In the genomic region with DNA sequence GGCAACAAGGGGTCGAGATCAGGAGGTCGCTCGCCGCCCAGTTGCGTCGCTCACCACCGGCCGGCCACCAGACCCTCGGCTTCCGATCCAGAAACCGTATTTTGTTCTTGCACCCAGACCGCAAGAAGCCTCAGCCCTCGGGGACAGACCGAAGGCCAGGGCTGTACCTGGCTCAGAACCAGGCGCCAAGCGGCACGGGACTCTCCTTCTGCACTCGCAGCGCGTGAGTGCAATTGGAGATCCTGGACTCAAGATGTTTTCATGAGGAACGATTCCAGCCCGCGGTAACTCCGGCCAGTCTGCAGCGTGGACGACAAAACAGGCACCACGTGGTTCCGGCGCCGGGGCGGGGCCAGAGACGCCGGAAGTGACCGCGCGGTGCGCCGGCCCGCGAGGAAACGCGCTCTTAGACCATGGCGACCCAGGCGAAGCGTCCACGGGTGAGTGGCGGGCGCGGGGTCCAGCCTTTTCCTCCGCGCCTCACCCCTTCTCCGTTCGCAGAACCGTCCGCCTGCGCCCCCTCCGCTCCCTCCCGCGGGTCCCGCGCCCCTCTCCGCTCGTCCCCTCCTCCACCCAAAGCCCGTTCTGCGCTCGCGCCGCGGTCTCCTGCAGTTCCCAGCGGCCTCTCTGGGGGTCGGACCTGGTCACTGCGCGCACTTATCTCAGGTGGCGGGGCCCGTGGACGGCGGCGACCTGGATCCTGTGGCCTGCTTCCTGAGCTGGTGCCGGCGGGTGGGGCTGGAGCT, we compare ENCODE assay signal across 1 cellular context.
TF ChIP-seq lines count a peak whose summit lies in the region.

A gene with protein sequence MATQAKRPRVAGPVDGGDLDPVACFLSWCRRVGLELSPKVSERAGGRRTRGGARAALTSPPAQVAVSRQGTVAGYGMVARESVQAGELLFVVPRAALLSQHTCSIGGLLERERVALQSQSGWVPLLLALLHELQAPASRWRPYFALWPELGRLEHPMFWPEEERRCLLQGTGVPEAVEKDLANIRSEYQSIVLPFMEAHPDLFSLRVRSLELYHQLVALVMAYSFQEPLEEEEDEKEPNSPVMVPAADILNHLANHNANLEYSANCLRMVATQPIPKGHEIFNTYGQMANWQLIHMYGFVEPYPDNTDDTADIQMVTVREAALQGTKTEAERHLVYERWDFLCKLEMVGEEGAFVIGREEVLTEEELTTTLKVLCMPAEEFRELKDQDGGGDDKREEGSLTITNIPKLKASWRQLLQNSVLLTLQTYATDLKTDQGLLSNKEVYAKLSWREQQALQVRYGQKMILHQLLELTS (plus strand): TSS at position 393 of the 746 bp plus-strand sequence. CDS start 21 bp downstream, at position 414.

TF ChIP-seq in HEK293, 187 proteins besides CTCF, POLR2A, EP300 and RAD21 (continued from another document and continues in another):
- TF ChIP-seq, protein P1, sequence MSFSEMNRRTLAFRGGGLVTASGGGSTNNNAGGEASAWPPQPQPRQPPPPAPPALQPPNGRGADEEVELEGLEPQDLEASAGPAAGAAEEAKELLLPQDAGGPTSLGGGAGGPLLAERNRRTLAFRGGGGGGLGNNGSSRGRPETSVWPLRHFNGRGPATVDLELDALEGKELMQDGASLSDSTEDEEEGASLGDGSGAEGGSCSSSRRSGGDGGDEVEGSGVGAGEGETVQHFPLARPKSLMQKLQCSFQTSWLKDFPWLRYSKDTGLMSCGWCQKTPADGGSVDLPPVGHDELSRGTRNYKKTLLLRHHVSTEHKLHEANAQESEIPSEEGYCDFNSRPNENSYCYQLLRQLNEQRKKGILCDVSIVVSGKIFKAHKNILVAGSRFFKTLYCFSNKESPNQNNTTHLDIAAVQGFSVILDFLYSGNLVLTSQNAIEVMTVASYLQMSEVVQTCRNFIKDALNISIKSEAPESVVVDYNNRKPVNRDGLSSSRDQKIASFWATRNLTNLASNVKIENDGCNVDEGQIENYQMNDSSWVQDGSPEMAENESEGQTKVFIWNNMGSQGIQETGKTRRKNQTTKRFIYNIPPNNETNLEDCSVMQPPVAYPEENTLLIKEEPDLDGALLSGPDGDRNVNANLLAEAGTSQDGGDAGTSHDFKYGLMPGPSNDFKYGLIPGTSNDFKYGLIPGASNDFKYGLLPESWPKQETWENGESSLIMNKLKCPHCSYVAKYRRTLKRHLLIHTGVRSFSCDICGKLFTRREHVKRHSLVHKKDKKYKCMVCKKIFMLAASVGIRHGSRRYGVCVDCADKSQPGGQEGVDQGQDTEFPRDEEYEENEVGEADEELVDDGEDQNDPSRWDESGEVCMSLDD (tag by site-specific recombination; IDR thresholded peaks at IDR 0.05): no peak
- TF ChIP-seq ZNF155 (tag by site-specific recombination; IDR thresholded peaks at IDR 0.05) (no peak), ZFP69B (tag by site-specific recombination; IDR thresholded peaks at IDR 0.05) (0 out of 2 replicates have a peak, but pooled peaks have one; percentile 52), ZNF391 (tag by site-specific recombination; IDR thresholded peaks at IDR 0.05; ENCODE audit: borderline replicate concordance, low read depth) (no peak), ZEB2 (tag by site-specific recombination; IDR thresholded peaks at IDR 0.05) (peak; percentile 88), SP3 (tag by site-specific recombination; IDR thresholded peaks at IDR 0.05) (peak; percentile 60; the same call in 1 of the 2 replicates), REPIN1 (tag by site-specific recombination; IDR thresholded peaks at IDR 0.05; ENCODE audit: low read depth) (0 out of 2 replicates have a peak, but pooled peaks have one; percentile 7), ZNF221 (tag by site-specific recombination; IDR thresholded peaks at IDR 0.05; ENCODE audit: borderline replicate concordance) (no peak), ZNF561 (tag by site-specific recombination; IDR thresholded peaks at IDR 0.05; ENCODE audit: borderline replicate concordance) (0 out of 2 replicates have a peak, but pooled peaks have one; percentile 11), KLF8 (tag by site-specific recombination; IDR thresholded peaks at IDR 0.05) (no peak; the same call in 1 of the 2 replicates), ZNF132 (tag by site-specific recombination; IDR thresholded peaks at IDR 0.05; ENCODE audit: borderline replicate concordance) (no peak), ZFP37 (tag by site-specific recombination; IDR thresholded peaks at IDR 0.05) (peak; percentile 87), KLF9 (tag by site-specific recombination; IDR thresholded peaks at IDR 0.05; ENCODE audit: low read depth) (peak; percentile 57), ZNF324 (tag by site-specific recombination; IDR thresholded peaks at IDR 0.05) (peak; percentile 60; the same call in 1 of the 2 replicates), ZNF677 (tag by site-specific recombination; IDR thresholded peaks at IDR 0.05) (no peak), MZF1 (tag by site-specific recombination; IDR thresholded peaks at IDR 0.05; ENCODE audit: borderline replicate concordance) (no peak), ZNF626 (tag by site-specific recombination; IDR thresholded peaks at IDR 0.05) (no peak), ZBTB7A (tag by site-specific recombination; IDR thresholded peaks at IDR 0.05; ENCODE audit: low read depth) (peak; percentile 61; the same call in 1 of the 2 replicates), TCF7L2 (IDR thresholded peaks at IDR 0.05; ENCODE audit: borderline replicate concordance, low read depth, low read length) (no peak), ZNF510 (tag by site-specific recombination; IDR thresholded peaks at IDR 0.05; ENCODE audit: insufficient replicate concordance) (no peak), ZNF404 (tag by site-specific recombination; IDR thresholded peaks at IDR 0.05) (no peak), ZBTB20 (tag by site-specific recombination; IDR thresholded peaks at IDR 0.05) (peak; percentile 30; the same call in 1 of the 2 replicates), ZNF169 (tag by site-specific recombination; IDR thresholded peaks at IDR 0.05) (no peak), ZNF549 (tag by site-specific recombination; IDR thresholded peaks at IDR 0.05) (no peak), ZSCAN23 (tag by site-specific recombination; IDR thresholded peaks at IDR 0.05) (no peak), ZBTB21 (tag by site-specific recombination; IDR thresholded peaks at IDR 0.05) (0 out of 2 replicates have a peak, but pooled peaks have one; percentile 54), ZNF112 (tag by site-specific recombination; IDR thresholded peaks at IDR 0.05) (no peak), ZNF707 (tag by site-specific recombination; IDR thresholded peaks at IDR 0.05) (no peak), ZNF660 (tag by site-specific recombination; IDR thresholded peaks at IDR 0.05) (peak; percentile 31), TRIM28 (IDR thresholded peaks at IDR 0.05; ENCODE audit: borderline replicate concordance, low read length) (no peak), ZNF114 (tag by site-specific recombination; IDR thresholded peaks at IDR 0.05) (no peak), ZNF174 (tag by site-specific recombination; IDR thresholded peaks at IDR 0.05) (no peak), ZNF274 (IDR thresholded peaks at IDR 0.05; ENCODE audit: low read length) (no peak), ZNF274 (tag by site-specific recombination; IDR thresholded peaks at IDR 0.05; ENCODE audit: borderline replicate concordance) (no peak)
- TF ChIP-seq, protein P2, sequence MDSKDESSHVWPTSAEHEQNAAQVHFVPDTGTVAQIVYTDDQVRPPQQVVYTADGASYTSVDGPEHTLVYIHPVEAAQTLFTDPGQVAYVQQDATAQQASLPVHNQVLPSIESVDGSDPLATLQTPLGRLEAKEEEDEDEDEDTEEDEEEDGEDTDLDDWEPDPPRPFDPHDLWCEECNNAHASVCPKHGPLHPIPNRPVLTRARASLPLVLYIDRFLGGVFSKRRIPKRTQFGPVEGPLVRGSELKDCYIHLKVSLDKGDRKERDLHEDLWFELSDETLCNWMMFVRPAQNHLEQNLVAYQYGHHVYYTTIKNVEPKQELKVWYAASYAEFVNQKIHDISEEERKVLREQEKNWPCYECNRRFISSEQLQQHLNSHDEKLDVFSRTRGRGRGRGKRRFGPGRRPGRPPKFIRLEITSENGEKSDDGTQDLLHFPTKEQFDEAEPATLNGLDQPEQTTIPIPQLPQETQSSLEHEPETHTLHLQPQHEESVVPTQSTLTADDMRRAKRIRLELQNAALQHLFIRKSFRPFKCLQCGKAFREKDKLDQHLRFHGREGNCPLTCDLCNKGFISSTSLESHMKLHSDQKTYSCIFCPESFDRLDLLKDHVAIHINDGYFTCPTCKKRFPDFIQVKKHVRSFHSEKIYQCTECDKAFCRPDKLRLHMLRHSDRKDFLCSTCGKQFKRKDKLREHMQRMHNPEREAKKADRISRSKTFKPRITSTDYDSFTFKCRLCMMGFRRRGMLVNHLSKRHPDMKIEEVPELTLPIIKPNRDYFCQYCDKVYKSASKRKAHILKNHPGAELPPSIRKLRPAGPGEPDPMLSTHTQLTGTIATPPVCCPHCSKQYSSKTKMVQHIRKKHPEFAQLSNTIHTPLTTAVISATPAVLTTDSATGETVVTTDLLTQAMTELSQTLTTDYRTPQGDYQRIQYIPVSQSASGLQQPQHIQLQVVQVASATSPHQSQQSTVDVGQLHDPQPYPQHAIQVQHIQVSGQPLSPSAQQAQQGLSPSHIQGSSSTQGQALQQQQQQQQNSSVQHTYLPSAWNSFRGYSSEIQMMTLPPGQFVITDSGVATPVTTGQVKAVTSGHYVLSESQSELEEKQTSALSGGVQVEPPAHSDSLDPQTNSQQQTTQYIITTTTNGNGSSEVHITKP (tag by site-specific recombination; IDR thresholded peaks at IDR 0.05): peak; percentile 57
- TF ChIP-seq, protein P3, sequence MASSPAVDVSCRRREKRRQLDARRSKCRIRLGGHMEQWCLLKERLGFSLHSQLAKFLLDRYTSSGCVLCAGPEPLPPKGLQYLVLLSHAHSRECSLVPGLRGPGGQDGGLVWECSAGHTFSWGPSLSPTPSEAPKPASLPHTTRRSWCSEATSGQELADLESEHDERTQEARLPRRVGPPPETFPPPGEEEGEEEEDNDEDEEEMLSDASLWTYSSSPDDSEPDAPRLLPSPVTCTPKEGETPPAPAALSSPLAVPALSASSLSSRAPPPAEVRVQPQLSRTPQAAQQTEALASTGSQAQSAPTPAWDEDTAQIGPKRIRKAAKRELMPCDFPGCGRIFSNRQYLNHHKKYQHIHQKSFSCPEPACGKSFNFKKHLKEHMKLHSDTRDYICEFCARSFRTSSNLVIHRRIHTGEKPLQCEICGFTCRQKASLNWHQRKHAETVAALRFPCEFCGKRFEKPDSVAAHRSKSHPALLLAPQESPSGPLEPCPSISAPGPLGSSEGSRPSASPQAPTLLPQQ (tag by site-specific recombination; IDR thresholded peaks at IDR 0.05): peak; percentile 74
- TF ChIP-seq, protein P4, sequence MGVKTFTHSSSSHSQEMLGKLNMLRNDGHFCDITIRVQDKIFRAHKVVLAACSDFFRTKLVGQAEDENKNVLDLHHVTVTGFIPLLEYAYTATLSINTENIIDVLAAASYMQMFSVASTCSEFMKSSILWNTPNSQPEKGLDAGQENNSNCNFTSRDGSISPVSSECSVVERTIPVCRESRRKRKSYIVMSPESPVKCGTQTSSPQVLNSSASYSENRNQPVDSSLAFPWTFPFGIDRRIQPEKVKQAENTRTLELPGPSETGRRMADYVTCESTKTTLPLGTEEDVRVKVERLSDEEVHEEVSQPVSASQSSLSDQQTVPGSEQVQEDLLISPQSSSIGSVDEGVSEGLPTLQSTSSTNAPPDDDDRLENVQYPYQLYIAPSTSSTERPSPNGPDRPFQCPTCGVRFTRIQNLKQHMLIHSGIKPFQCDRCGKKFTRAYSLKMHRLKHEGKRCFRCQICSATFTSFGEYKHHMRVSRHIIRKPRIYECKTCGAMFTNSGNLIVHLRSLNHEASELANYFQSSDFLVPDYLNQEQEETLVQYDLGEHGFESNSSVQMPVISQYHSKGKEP (tag by site-specific recombination; IDR thresholded peaks at IDR 0.05): no peak
- TF ChIP-seq, protein P5, sequence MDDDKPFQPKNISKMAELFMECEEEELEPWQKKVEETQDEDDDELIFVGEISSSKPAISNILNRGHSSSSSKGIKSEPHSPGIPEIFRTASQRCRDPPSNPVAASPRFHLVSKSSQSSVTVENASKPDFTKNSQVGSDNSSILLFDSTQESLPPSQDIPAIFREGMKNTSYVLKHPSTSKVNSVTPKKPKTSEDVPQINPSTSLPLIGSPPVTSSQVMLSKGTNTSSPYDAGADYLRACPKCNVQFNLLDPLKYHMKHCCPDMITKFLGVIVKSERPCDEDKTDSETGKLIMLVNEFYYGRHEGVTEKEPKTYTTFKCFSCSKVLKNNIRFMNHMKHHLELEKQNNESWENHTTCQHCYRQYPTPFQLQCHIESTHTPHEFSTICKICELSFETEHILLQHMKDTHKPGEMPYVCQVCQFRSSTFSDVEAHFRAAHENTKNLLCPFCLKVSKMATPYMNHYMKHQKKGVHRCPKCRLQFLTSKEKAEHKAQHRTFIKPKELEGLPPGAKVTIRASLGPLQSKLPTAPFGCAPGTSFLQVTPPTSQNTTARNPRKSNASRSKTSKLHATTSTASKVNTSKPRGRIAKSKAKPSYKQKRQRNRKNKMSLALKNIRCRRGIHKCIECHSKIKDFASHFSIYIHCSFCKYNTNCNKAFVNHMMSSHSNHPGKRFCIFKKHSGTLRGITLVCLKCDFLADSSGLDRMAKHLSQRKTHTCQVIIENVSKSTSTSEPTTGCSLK (tag by site-specific recombination; IDR thresholded peaks at IDR 0.05): no peak
- TF ChIP-seq, protein P6, sequence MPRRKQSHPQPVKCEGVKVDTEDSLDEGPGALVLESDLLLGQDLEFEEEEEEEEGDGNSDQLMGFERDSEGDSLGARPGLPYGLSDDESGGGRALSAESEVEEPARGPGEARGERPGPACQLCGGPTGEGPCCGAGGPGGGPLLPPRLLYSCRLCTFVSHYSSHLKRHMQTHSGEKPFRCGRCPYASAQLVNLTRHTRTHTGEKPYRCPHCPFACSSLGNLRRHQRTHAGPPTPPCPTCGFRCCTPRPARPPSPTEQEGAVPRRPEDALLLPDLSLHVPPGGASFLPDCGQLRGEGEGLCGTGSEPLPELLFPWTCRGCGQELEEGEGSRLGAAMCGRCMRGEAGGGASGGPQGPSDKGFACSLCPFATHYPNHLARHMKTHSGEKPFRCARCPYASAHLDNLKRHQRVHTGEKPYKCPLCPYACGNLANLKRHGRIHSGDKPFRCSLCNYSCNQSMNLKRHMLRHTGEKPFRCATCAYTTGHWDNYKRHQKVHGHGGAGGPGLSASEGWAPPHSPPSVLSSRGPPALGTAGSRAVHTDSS (tag by site-specific recombination; IDR thresholded peaks at IDR 0.05): 0 out of 2 replicates have a peak, but pooled peaks have one; percentile 7
